ENCODE assay signal across 9 cellular contexts in the genomic region with DNA sequence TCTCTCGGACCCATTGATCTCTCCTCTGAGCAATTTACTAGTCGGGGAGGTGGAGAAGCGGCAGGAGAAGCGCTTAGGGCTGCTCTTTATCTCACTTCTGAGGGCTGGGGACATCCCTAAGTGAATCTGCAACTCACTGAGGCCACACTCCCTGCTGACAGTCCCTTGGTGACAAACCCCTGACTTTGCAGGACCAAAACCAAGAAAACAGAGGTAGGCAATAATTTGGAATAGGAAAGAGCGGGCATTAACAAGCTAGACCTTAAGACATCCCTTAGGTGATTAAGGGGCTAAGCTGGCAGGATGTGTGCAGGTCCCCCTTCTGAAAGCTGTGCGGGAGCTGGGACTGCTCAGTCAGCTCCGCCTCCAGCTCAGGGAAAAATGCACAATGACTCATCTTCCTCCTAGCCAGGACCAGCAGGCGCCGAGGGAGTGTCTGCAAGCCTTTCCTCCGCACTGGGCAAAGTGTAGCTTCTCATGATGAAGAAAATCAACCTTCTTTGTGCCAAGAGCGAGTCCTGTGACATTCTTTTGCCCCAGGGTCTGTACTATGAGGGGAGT.
DNase-seq lines count a peak whose midpoint lies in the region; ATAC-seq and TF ChIP-seq lines count a peak whose summit lies in the region.
"Had no signal": no experiment of that assay in that cellular context is flagged by ENCODE, and none has a peak within 500 bp of the region (broad histone marks: within the 10 kb centered on the region; RNA-seq: fewer than 3 reads in every experiment).

No MANE protein-coding gene starts in this region.

- H3K27ac ChIP-seq in SK-N-SH (ENCODE audit: low read depth in 2 of 2, low read length in 1 of 2), result no peak overlapping the region
- H3K27ac ChIP-seq in CD4-positive, alpha-beta T cell (ENCODE audit: low read depth, low read length), result no peak overlapping the region
- H3K27ac ChIP-seq: VCaP had no signal

- no peaks in the 10 kb centered on the region for H3K79me2 ChIP-seq in SK-N-SH (ENCODE audit: insufficient read depth)

- H3F3A ChIP-seq in SK-N-SH (replicated peaks; ENCODE audit: insufficient read depth), result no peaks in the 10 kb centered on the region

- no peak for TF ChIP-seq CTCF in SK-N-SH (IDR thresholded peaks at IDR 0.05)
- no peak for TF ChIP-seq CTCF in fibroblast of mammary gland (conservative IDR thresholded peaks at IDR 0.05; ENCODE audit: control insufficient read depth, insufficient read depth, low read depth, low read length)
- no peak for TF ChIP-seq CTCF in CD4-positive, alpha-beta T cell (IDR thresholded peaks at IDR 0.05)

- H3K9me2 ChIP-seq in SK-N-SH, result no peaks in the 10 kb centered on the region

- 35% methylated on average over 9 of the region's 11 CpGs for WGBS in SK-N-SH (ENCODE audit: low lambda C conversion rate)

- no peak overlapping the region for H3K27ac Mint-ChIP-seq in natural killer cell treated with Interleukin-12 subunit alpha and Interleukin-12 subunit beta and Interleukin-15 and Interleukin-18, amount 100 ng/mL, for 72 hours
- H3K27ac Mint-ChIP-seq in CD4-positive, alpha-beta T cell, result no peak overlapping the region

- peak; percentile 3 for DNase-seq in GDM1 (lab: John Stamatoyannopoulos, UW)
- no peak for DNase-seq in SK-N-SH
- DNase-seq in fibroblast of mammary gland (ENCODE audit: low read depth), result peak; percentile 61
- DNase-seq in natural killer cell treated with Interleukin-12 subunit alpha and Interleukin-12 subunit beta and Interleukin-15 and Interleukin-18, amount 100 ng/mL, for 72 hours (ENCODE audit: low spot score), result no peak
- DNase-seq in CD4-positive, alpha-beta T cell, result no peak
- DNase-seq in GM19238 (ENCODE audit: insufficient read length, low spot score), result no peak

- H3K4me1 Mint-ChIP-seq in natural killer cell treated with Interleukin-12 subunit alpha and Interleukin-12 subunit beta and Interleukin-15 and Interleukin-18, amount 100 ng/mL, for 72 hours (ENCODE audit: low read depth in 2 of 2), result peaks cover 8 to 9% of the 10 kb centered on the region in 2 donors
- H3K4me1 Mint-ChIP-seq in CD4-positive, alpha-beta T cell (ENCODE audit: low read depth), result peaks cover 9% of the 10 kb centered on the region

- H3K4me3 Mint-ChIP-seq in natural killer cell treated with Interleukin-12 subunit alpha and Interleukin-12 subunit beta and Interleukin-15 and Interleukin-18, amount 100 ng/mL, for 72 hours, result peak overlapping the region; percentile 25
- no peak overlapping the region for H3K4me3 Mint-ChIP-seq in CD4-positive, alpha-beta T cell

- intact Hi-C loops in CD4-positive, alpha-beta T cell (cut with DNase I, micrococcal nuclease), result no loop called here

- peaks cover 24 to 28% of the 10 kb centered on the region in 2 donors for H3K27me3 Mint-ChIP-seq in natural killer cell treated with Interleukin-12 subunit alpha and Interleukin-12 subunit beta and Interleukin-15 and Interleukin-18, amount 100 ng/mL, for 72 hours
- peaks cover 51% of the 10 kb centered on the region for H3K27me3 Mint-ChIP-seq in CD4-positive, alpha-beta T cell

- H3K4me1 ChIP-seq in SK-N-SH (ENCODE audit: control insufficient read depth in 1 of 2, insufficient read depth in 2 of 2, low read depth in 1 of 2, low read length in 1 of 2), result peaks cover 0 to 6% of the 10 kb centered on the region in 2 experiments; a peak in 2 of 4 replicates

- peak overlapping the region; percentile 61; the same call in 1 of the 2 replicates for H2AFZ ChIP-seq in SK-N-SH (ENCODE audit: low read depth)

- H3K4me2 ChIP-seq in SK-N-SH, result peak overlapping the region; percentile 42; the same call in 1 of the 2 replicates

- POLR2A ChIA-PET in SK-N-SH (lab: Yijun Ruan, JAX), result no interaction called here
- POLR2A ChIA-PET in CD4-positive, alpha-beta T cell (lab: Charles Lee), result no interaction called here

- no peak; the same call in 1 of the 2 replicates for TF ChIP-seq RAD21 in Ishikawa (IDR thresholded peaks at IDR 0.05; ENCODE audit: low read depth)
- TF ChIP-seq RAD21 in SK-N-SH (IDR thresholded peaks at IDR 0.05; ENCODE audit: low read length), result no peak

- H4K20me1 ChIP-seq in SK-N-SH (ENCODE audit: insufficient read depth), result no peaks in the 10 kb centered on the region

- H3K9ac ChIP-seq in SK-N-SH, result no peak overlapping the region

- CTCF ChIA-PET in SK-N-SH (lab: Yijun Ruan, JAX), result no interaction called here
- CTCF ChIA-PET in CD4-positive, alpha-beta T cell (lab: Charles Lee), result no interaction called here

- peak in 1 of 2 donors; percentile 11 for ATAC-seq in natural killer cell treated with Interleukin-12 subunit alpha and Interleukin-12 subunit beta and Interleukin-15 and Interleukin-18, amount 100 ng/mL, for 72 hours
- ATAC-seq in CD4-positive, alpha-beta T cell (ENCODE audit: poor library complexity), result no peak
- no peak for ATAC-seq in GM18505 (IDR thresholded peaks at IDR 0.05; ENCODE audit: unreplicated experiment)

- no peaks in the 10 kb centered on the region; the same call in 1 of the 2 replicates for H3K27me3 ChIP-seq in SK-N-SH (ENCODE audit: insufficient read depth)
- H3K27me3 ChIP-seq in CD4-positive, alpha-beta T cell (ENCODE audit: control insufficient read depth, insufficient read depth, low read length), result no peaks in the 10 kb centered on the region

- H3K9me3 Mint-ChIP-seq in natural killer cell treated with Interleukin-12 subunit alpha and Interleukin-12 subunit beta and Interleukin-15 and Interleukin-18, amount 100 ng/mL, for 72 hours, result no peaks in the 10 kb centered on the region
- no peaks in the 10 kb centered on the region for H3K9me3 Mint-ChIP-seq in CD4-positive, alpha-beta T cell

- no peak for TF ChIP-seq POLR2A in GM18505 (IDR thresholded peaks at IDR 0.05; ENCODE audit: borderline replicate concordance, extremely low read depth, insufficient read depth, insufficient read length)

- no peaks in the 10 kb centered on the region for H3K36me3 Mint-ChIP-seq in natural killer cell treated with Interleukin-12 subunit alpha and Interleukin-12 subunit beta and Interleukin-15 and Interleukin-18, amount 100 ng/mL, for 72 hours
- no peaks in the 10 kb centered on the region for H3K36me3 Mint-ChIP-seq in CD4-positive, alpha-beta T cell (ENCODE audit: low read depth)

- TF ChIP-seq EP300 in Ishikawa (IDR thresholded peaks at IDR 0.05; ENCODE audit: borderline replicate concordance) (no peak), SK-N-SH (IDR thresholded peaks at IDR 0.05; ENCODE audit: borderline replicate concordance in 1 of 2, low read depth in 1 of 2, low read length in 1 of 2) (no peak)

- H3K4me3 ChIP-seq in SK-N-SH (ENCODE audit: low read depth in 2 of 2, low read length in 1 of 2) (no peak overlapping the region), fibroblast of mammary gland (ENCODE audit: control insufficient read depth, low read depth, low read length) (no peak overlapping the region)

- no peaks in the 10 kb centered on the region for H3K36me3 ChIP-seq in SK-N-SH (replicated peaks in 1 of 2; ENCODE audit: control insufficient read depth in 1 of 2, insufficient read depth in 2 of 2, low read length in 1 of 2)

- no peaks in the 10 kb centered on the region for H3K9me3 ChIP-seq in SK-N-SH
- H3K9me3 ChIP-seq in CD4-positive, alpha-beta T cell (ENCODE audit: control insufficient read depth, low read length), result no peaks in the 10 kb centered on the region

TF ChIP-seq in Ishikawa, 13 proteins besides CTCF, POLR2A, EP300 and RAD21:
- TF ChIP-seq TEAD4 (IDR thresholded peaks at IDR 0.05), result peak; percentile 41; the same call in 1 of the 2 replicates
- TF ChIP-seq CEBPB (IDR thresholded peaks at IDR 0.05), result no peak
- TF ChIP-seq YY1 (IDR thresholded peaks at IDR 0.05; ENCODE audit: low read depth), result no peak
- no peak for TF ChIP-seq CREB1 (IDR thresholded peaks at IDR 0.05; ENCODE audit: low read depth)
- peak; percentile 11; the same call in 1 of the 2 replicates for TF ChIP-seq NFIC (IDR thresholded peaks at IDR 0.05)

TF ChIP-seq in SK-N-SH, 30 proteins besides CTCF, POLR2A, EP300 and RAD21:
- no peak for TF ChIP-seq EZH2phosphoT487 (IDR thresholded peaks at IDR 0.05; ENCODE audit: borderline replicate concordance, low read depth)
- peak; percentile 57; the same call in 1 of the 2 replicates for TF ChIP-seq FOSL2 (IDR thresholded peaks at IDR 0.05; ENCODE audit: borderline replicate concordance, low read depth)
- TF ChIP-seq JUND (IDR thresholded peaks at IDR 0.05), result peak; percentile 17; the same call in 1 of the 2 replicates

Comparison
In these comparisons a context has a peak if more than half of its experiments do, and no peak if none do; other contexts are left out.
1. DNase-seq: peak in GDM1 (single experiment) and fibroblast of mammary gland (single experiment); none in SK-N-SH (single experiment), natural killer cell treated with Interleukin-12 subunit alpha and Interleukin-12 subunit beta and Interleukin-15 and Interleukin-18, amount 100 ng/mL, for 72 hours (single experiment), CD4-positive, alpha-beta T cell (0 of 10) and GM19238 (single experiment).